In the genomic region with DNA sequence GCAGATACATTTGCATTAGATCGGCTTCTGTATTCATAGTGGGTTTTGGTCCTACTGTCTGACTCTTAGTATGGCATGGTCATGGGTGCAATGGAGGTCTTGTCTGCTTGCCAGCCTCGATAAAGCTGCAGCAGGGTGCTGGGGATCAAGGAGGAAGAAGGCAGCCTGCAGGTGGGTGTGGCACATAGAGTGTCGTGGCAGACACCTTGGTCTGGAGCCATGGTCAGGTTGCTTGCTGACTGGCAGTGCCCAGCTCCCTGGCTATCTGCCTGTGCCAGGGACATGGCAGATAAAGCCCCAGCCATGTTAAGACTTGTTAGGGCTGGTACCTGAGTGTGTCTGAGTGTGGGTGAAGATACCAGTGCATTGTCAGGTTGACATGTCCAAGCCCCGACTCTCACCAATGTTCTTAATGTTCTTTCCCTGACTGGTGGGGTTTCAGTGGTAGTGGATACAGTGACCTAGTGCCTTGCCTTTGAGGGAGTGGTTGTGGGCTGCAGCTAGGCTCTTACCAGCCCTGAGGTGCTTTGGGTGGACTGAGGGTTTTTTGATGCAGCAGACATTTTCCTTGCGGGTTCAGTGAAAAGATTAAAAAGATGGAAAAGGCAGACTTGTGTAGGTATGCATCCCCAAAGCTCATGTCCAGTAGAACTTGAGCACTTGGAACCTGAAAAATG, we compare ENCODE assay signal across 8 cellular contexts. TPM values are rescaled to one million over a fixed set of nuclear protein-coding genes. Genes with fewer than 3 reads are reported as not detected.
DNase-seq lines count a peak whose midpoint lies in the region; ATAC-seq, FAIRE-seq and TF ChIP-seq lines count a peak whose summit lies in the region.

No MANE protein-coding gene starts in this region.

- no peak for ATAC-seq in naive thymus-derived CD4-positive, alpha-beta T cell
- no peak for ATAC-seq in HG02840 (IDR thresholded peaks at IDR 0.05; ENCODE audit: low FRiP score, unreplicated experiment)

- no peak for TF ChIP-seq POLR2A in H54 (IDR thresholded peaks at IDR 0.05; ENCODE audit: low read depth, low read length)

- DNase-seq in Daoy (ENCODE audit: low read depth) (peak; percentile 11), astrocyte (ENCODE audit: low read depth) (no peak), DMS53 (lab: John Stamatoyannopoulos, UW) (no peak), epidermal melanocyte (ENCODE audit: insufficient read length, low spot score) (no peak), H54 (ENCODE audit: insufficient read length, low spot score) (no peak)
- no peak for DNase-seq in naive thymus-derived CD4-positive, alpha-beta T cell

- H3K9ac ChIP-seq in astrocyte (ENCODE audit: low read length): peak overlapping the region; percentile 20

- H3K4me1 ChIP-seq in astrocyte (ENCODE audit: insufficient read depth, low read length): peaks cover 13% of the 10 kb centered on the region
- peaks cover 5 to 22% of the 10 kb centered on the region in 2 donors for H3K4me1 ChIP-seq in naive thymus-derived CD4-positive, alpha-beta T cell (ENCODE audit: control insufficient read depth in 2 of 2, insufficient read depth in 2 of 2, low read length in 2 of 2)

- TF ChIP-seq CTCF in astrocyte (IDR thresholded peaks at IDR 0.05; ENCODE audit: insufficient read depth, low read depth, low read length): no peak

- intact Hi-C loops in naive thymus-derived CD4-positive, alpha-beta T cell (cut with micrococcal nuclease): loop anchor here in 1 of 2 donors (2.0 kb wide), 1 partner anchor 55 kb away; no protein-coding TSS in a partner anchor

- peak overlapping the region; percentile 91 for H3K27ac ChIP-seq in KOPT-K1 (ENCODE audit: low read depth, low read length, poor library complexity, severe bottlenecking)
- H3K27ac ChIP-seq in astrocyte (ENCODE audit: low read depth, low read length): no peak overlapping the region
- no peak overlapping the region for H3K27ac ChIP-seq in naive thymus-derived CD4-positive, alpha-beta T cell (ENCODE audit: low read depth, low read length)

- H3K27me3 Mint-ChIP-seq in astrocyte (ENCODE audit: low read depth, unreplicated experiment): no peaks in the 10 kb centered on the region
- H3K27me3 Mint-ChIP-seq in naive thymus-derived CD4-positive, alpha-beta T cell: no peaks in the 10 kb centered on the region

- H3K79me2 ChIP-seq in astrocyte (ENCODE audit: insufficient read depth, low read length): peaks cover 68% of the 10 kb centered on the region

- H3K4me3 ChIP-seq in astrocyte (ENCODE audit: insufficient read depth, low read depth, low read length): peak overlapping the region; percentile 48
- no peak overlapping the region for H3K4me3 ChIP-seq in naive thymus-derived CD4-positive, alpha-beta T cell (ENCODE audit: low read length)

- H3K36me3 Mint-ChIP-seq in astrocyte (ENCODE audit: low read depth, unreplicated experiment): no peaks in the 10 kb centered on the region
- H3K36me3 Mint-ChIP-seq in naive thymus-derived CD4-positive, alpha-beta T cell: peaks cover 0 to 6% (median 0%) of the 10 kb centered on the region in 5 donors

- H3K27me3 ChIP-seq in astrocyte (ENCODE audit: insufficient read depth, low read length): peaks cover 3% of the 10 kb centered on the region
- no peaks in the 10 kb centered on the region for H3K27me3 ChIP-seq in naive thymus-derived CD4-positive, alpha-beta T cell (ENCODE audit: control insufficient read depth in 2 of 2, insufficient read depth in 2 of 2, low read length in 2 of 2)

- H3K4me1 Mint-ChIP-seq in astrocyte (ENCODE audit: low read depth, unreplicated experiment): peaks cover 3% of the 10 kb centered on the region
- peaks cover 6 to 50% (median 17%) of the 10 kb centered on the region in 7 donors for H3K4me1 Mint-ChIP-seq in naive thymus-derived CD4-positive, alpha-beta T cell

- H3K4me2 ChIP-seq in astrocyte (ENCODE audit: low read length): peak overlapping the region; percentile 84

- POLR2A ChIA-PET in naive thymus-derived CD4-positive, alpha-beta T cell (lab: Charles Lee): interaction anchor here (4.1 kb wide), 1 partner anchor 34 kb away, joined by 24 read pairs; a partner anchor contains a TSS

- peaks cover 6% of the 10 kb centered on the region for H4K20me1 ChIP-seq in astrocyte (ENCODE audit: insufficient read depth, low read length)

- no peak overlapping the region for H3K27ac Mint-ChIP-seq in astrocyte (ENCODE audit: unreplicated experiment)
- peak overlapping the region in 3 of 9 donors; percentile 21 to 51 (median 30) for H3K27ac Mint-ChIP-seq in naive thymus-derived CD4-positive, alpha-beta T cell

- no peak for FAIRE-seq in astrocyte (lab: Jason Lieb, UNC)
- FAIRE-seq in H54 (lab: Jason Lieb, UNC): no peak

- CTCF ChIA-PET in naive thymus-derived CD4-positive, alpha-beta T cell (lab: Charles Lee): interaction anchor here (0.6 to 2.2 kb wide), 3 partner anchors 34 to 176 kb away, joined by 3 to 7 read pairs (median 3); a partner anchor contains a TSS

- no peak overlapping the region for H2AFZ ChIP-seq in astrocyte (ENCODE audit: low read depth, low read length)

- peaks cover 2% of the 10 kb centered on the region for H3K9me3 Mint-ChIP-seq in astrocyte (ENCODE audit: unreplicated experiment)
- H3K9me3 Mint-ChIP-seq in naive thymus-derived CD4-positive, alpha-beta T cell: no peaks in the 10 kb centered on the region

- H3K9me3 ChIP-seq in KOPT-K1 (ENCODE audit: insufficient read depth, low read length, poor library complexity, severe bottlenecking) (no peaks in the 10 kb centered on the region), astrocyte (ENCODE audit: insufficient read depth, low read depth, low read length) (no peaks in the 10 kb centered on the region)
- no peaks in the 10 kb centered on the region for H3K9me3 ChIP-seq in naive thymus-derived CD4-positive, alpha-beta T cell (ENCODE audit: control insufficient read depth in 2 of 3, low read length in 3 of 3)

- H3K4me3 Mint-ChIP-seq in astrocyte (ENCODE audit: unreplicated experiment): peak overlapping the region; percentile 68
- H3K4me3 Mint-ChIP-seq in naive thymus-derived CD4-positive, alpha-beta T cell: peak overlapping the region; percentile 65 to 90 (median 80)

- peaks cover 54% of the 10 kb centered on the region for H3K36me3 ChIP-seq in KOPT-K1 (ENCODE audit: insufficient read depth, low read length)
- no peaks in the 10 kb centered on the region for H3K36me3 ChIP-seq in astrocyte (ENCODE audit: insufficient read depth, low read length)
- no peaks in the 10 kb centered on the region for H3K36me3 ChIP-seq in naive thymus-derived CD4-positive, alpha-beta T cell (ENCODE audit: control insufficient read depth in 2 of 3, insufficient read depth in 3 of 3, low read length in 3 of 3)

RNA-seq across cellular contexts. Expression of a gene that starts 1.8 kb away (rescaled TPM):
- total RNA-seq in Daoy (2014; rRNA removed; shearing (Covaris generic)): 73.0 and 84.1 TPM in 2 replicates
- 2.1 and 3.3 TPM in 2 replicates for total RNA-seq in astrocyte
- total RNA-seq in naive thymus-derived CD4-positive, alpha-beta T cell: 10 to 100 TPM in 1 of 5 experiments, 1 to 10 TPM in 4; 1.4 to 11.1 (median 1.8) TPM
- 1 to 10 TPM in 1 of 2 donors, under 1 TPM in 1; 0.82 to 2.0 TPM for polyA plus RNA-seq in naive thymus-derived CD4-positive, alpha-beta T cell

RNA-seq across cellular contexts. Expression of a gene that starts 34.1 kb away (rescaled TPM):
- 7.1 and 8.9 TPM in 2 replicates for total RNA-seq in Daoy (2014; rRNA removed; shearing (Covaris generic))
- 7.8 TPM in 2 replicates for total RNA-seq in astrocyte
- total RNA-seq in naive thymus-derived CD4-positive, alpha-beta T cell: 10 to 100 TPM in 4 of 5 experiments, 1 to 10 TPM in 1; 8.0 to 13.3 (median 10.6) TPM
- polyA plus RNA-seq in naive thymus-derived CD4-positive, alpha-beta T cell: 1 to 10 TPM; 4.7 to 8.9 TPM
